12 cellular contexts compared by ENCODE assay signal in the genomic region with DNA sequence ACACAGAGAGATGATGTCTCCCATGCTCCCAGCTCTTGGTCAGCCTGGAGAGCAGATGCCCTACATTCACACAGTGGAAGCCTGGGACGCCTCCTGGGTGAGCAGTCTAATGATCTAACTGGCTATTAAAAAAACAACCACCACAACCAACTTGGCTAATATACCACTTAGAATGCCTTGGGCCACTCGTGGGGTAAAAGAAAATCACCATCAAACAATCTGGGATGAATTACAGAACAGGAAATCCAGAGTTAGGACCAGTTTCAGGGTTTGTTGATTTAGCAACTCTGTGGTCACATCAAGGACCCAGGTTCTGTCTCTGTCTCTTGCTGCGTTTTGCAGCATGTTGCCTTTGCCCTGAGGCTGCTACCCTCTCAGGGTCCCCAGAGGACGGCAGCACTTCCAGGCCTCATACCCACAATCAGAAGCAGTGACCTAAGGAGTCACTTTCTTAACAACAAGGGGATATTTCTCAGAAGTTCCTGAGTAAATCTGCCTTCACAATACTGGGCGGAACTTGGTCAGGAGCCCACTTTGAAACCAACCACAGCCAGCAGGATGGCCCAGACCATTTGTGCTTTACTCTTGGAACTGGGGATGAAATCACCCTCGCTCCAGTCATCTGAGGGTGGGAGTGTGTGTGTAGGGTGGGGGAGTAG.
DNase-seq lines count a peak whose midpoint lies in the region; ATAC-seq and TF ChIP-seq lines count a peak whose summit lies in the region.
"Had no signal": no experiment of that assay in that cellular context is flagged by ENCODE, and none has a peak within 500 bp of the region (broad histone marks: within the 10 kb centered on the region; RNA-seq: fewer than 3 reads in every experiment).

No MANE protein-coding gene starts in this region.

- peak overlapping the region; percentile 40; the same call in 1 of the 2 replicates for H2AFZ ChIP-seq in KMS-11 (ENCODE audit: low read depth)

- H3K4me3 ChIP-seq in KMS-11 (IDR thresholded peaks at IDR 0.05; ENCODE audit: insufficient read depth, low read depth, low read length) = no peak overlapping the region
- H3K4me3 ChIP-seq: suprapubic skin had no signal

- no peaks in the 10 kb centered on the region for H3K79me2 ChIP-seq in KMS-11 (ENCODE audit: insufficient read depth, low read depth)

- ATAC-seq in omental fat pad (ENCODE audit: low FRiP score) = peak; percentile 28
- no peak for ATAC-seq in GM18502 (IDR thresholded peaks at IDR 0.05; ENCODE audit: poor library complexity, unreplicated experiment)

- TF ChIP-seq CTCF in KMS-11 (conservative IDR thresholded peaks at IDR 0.05; ENCODE audit: low read depth, low read length) (no peak), omental fat pad (IDR thresholded peaks at IDR 0.05) (no peak)

- H3K36me3 ChIP-seq in KMS-11 (ENCODE audit: insufficient read depth) = no peaks in the 10 kb centered on the region
- H3K36me3 ChIP-seq: suprapubic skin had no signal

- H3K27ac ChIP-seq in KMS-11 = peak overlapping the region; percentile 16; the same call in 1 of the 2 replicates
- H3K27ac ChIP-seq: suprapubic skin had no signal

- H3K27me3 ChIP-seq in KMS-11 (ENCODE audit: insufficient read depth, low read depth) = no peaks in the 10 kb centered on the region
- H3K27me3 ChIP-seq: suprapubic skin had no signal

- peak overlapping the region; percentile 46 for H3K4me2 ChIP-seq in KMS-11

- DNase-seq in EH (ENCODE audit: low read depth) = peak; percentile 84
- peak; percentile 53 for DNase-seq in brain pericyte (ENCODE audit: low read depth, low spot score)
- no peak for DNase-seq in omental fat pad (ENCODE audit: low spot score)
- no peak for DNase-seq in NCI-H2029 treated with DMSO at 0.1 percent for 48 hours (lab: John Stamatoyannopoulos, UW)
- DNase-seq in effector CD8-positive, alpha-beta T cell (lab: John Stamatoyannopoulos, UW) = no peak
- DNase-seq in NCI-H524 treated with DMSO at 0.1 percent for 48 hours (lab: John Stamatoyannopoulos, UW) = no peak
- DNase-seq: NCI-H446; occipital lobe; stimulated activated CD4-positive, alpha-beta T cell treated with anti-CD3 and anti-CD28 coated beads, Interleukin-4, amount 100 ng/mL, for 1 hour had no signal

- no peaks in the 10 kb centered on the region for H4K20me1 ChIP-seq in KMS-11 (ENCODE audit: insufficient read depth)

- no peak overlapping the region for H3K9ac ChIP-seq in KMS-11

- peaks cover 28% of the 10 kb centered on the region for H3K4me1 ChIP-seq in KMS-11 (ENCODE audit: low read depth, poor library complexity, severe bottlenecking)

Comparison
In these comparisons a context has a peak if more than half of its experiments do, and no peak if none do; other contexts are left out.
1. DNase-seq: peak in EH (single experiment) and brain pericyte (single experiment); none in omental fat pad (single experiment), NCI-H2029 treated with DMSO at 0.1 percent for 48 hours (single experiment), effector CD8-positive, alpha-beta T cell (single experiment) and NCI-H524 treated with DMSO at 0.1 percent for 48 hours (single experiment).